Comparison of ENCODE assay signal across 1 cellular context in genomic region chr12:105317942-105318614, GRCh38.
TF ChIP-seq lines count a peak whose summit lies in the region.

No MANE protein-coding gene starts in this region.

TF ChIP-seq in HepG2, 621 proteins besides CTCF, POLR2A, EP300 and RAD21 (continued from another document and continues in another):
- TF ChIP-seq ZNF142 (CRISPR knock-in tag; IDR thresholded peaks at IDR 0.05) (no peak), ZNF24 (IDR thresholded peaks at IDR 0.05) (no peak), ZNF777 (CRISPR knock-in tag; IDR thresholded peaks at IDR 0.05) (no peak), JDP2 (CRISPR knock-in tag; IDR thresholded peaks at IDR 0.05; ENCODE audit: borderline replicate concordance) (no peak), HNF1A (IDR thresholded peaks at IDR 0.05; ENCODE audit: low read depth) (peak; percentile 76), HNF1A (CRISPR knock-in tag; IDR thresholded peaks at IDR 0.05; ENCODE audit: borderline replicate concordance) (peak; percentile 19; the same call in 1 of the 2 replicates), TBP (CRISPR knock-in tag; IDR thresholded peaks at IDR 0.05) (no peak), MEF2D (CRISPR knock-in tag; IDR thresholded peaks at IDR 0.05) (no peak), ZNF607 (CRISPR knock-in tag; IDR thresholded peaks at IDR 0.05; ENCODE audit: borderline replicate concordance) (no peak), FOXA1 (IDR thresholded peaks at IDR 0.05) (no peak), FOXA1 (CRISPR knock-in tag; IDR thresholded peaks at IDR 0.05) (peak; percentile 45; the same call in 1 of the 2 replicates), HMG20A (CRISPR knock-in tag; IDR thresholded peaks at IDR 0.05; ENCODE audit: borderline replicate concordance) (no peak; the same call in 1 of the 2 replicates), ZNF589 (CRISPR knock-in tag; conservative IDR thresholded peaks at IDR 0.05) (no peak), NFIC (IDR thresholded peaks at IDR 0.05; ENCODE audit: low read length) (peak; percentile 57; the same call in 1 of the 2 replicates), SIN3B (IDR thresholded peaks at IDR 0.05; ENCODE audit: low read length) (no peak), ARNT2 (CRISPR knock-in tag; IDR thresholded peaks at IDR 0.05; ENCODE audit: low read depth) (no peak), NFAT5 (CRISPR knock-in tag; IDR thresholded peaks at IDR 0.05) (no peak), ZNF710 (CRISPR knock-in tag; IDR thresholded peaks at IDR 0.05; ENCODE audit: borderline replicate concordance) (no peak), NR2F6 (IDR thresholded peaks at IDR 0.05) (0 out of 2 replicates have a peak, but pooled peaks have one; percentile 34), NR2F6 (CRISPR knock-in tag; IDR thresholded peaks at IDR 0.05) (no peak), ZNF616 (CRISPR knock-in tag; IDR thresholded peaks at IDR 0.05; ENCODE audit: low read depth) (no peak), ZNF225 (CRISPR knock-in tag; IDR thresholded peaks at IDR 0.05) (no peak), ZNF224 (CRISPR knock-in tag; IDR thresholded peaks at IDR 0.05) (no peak), NCOA2 (CRISPR knock-in tag; IDR thresholded peaks at IDR 0.05) (no peak), RARA (CRISPR knock-in tag; IDR thresholded peaks at IDR 0.05) (peak; percentile 30; the same call in 1 of the 2 replicates), KLF12 (CRISPR knock-in tag; IDR thresholded peaks at IDR 0.05; ENCODE audit: borderline replicate concordance) (no peak), MTERF4 (CRISPR knock-in tag; IDR thresholded peaks at IDR 0.05) (no peak), ZFP91 (CRISPR knock-in tag; IDR thresholded peaks at IDR 0.05; ENCODE audit: borderline replicate concordance) (no peak), BCL6 (CRISPR knock-in tag; IDR thresholded peaks at IDR 0.05) (peak; percentile 72), ATF7 (IDR thresholded peaks at IDR 0.05) (no peak), ATF7 (CRISPR knock-in tag; IDR thresholded peaks at IDR 0.05) (no peak), MYC (CRISPR knock-in tag; IDR thresholded peaks at IDR 0.05; ENCODE audit: borderline replicate concordance) (no peak), ZNF292 (CRISPR knock-in tag; IDR thresholded peaks at IDR 0.05; ENCODE audit: borderline replicate concordance, low read depth) (no peak), YEATS2 (CRISPR knock-in tag; IDR thresholded peaks at IDR 0.05; ENCODE audit: borderline replicate concordance) (no peak), LBX2 (CRISPR knock-in tag; IDR thresholded peaks at IDR 0.05; ENCODE audit: borderline replicate concordance) (no peak)
